In genomic region chr14:23364604-23365352, GRCh38 we compare ENCODE assay signal across 10 cellular contexts. TPM values are rescaled to one million over a fixed set of nuclear protein-coding genes. Genes with fewer than 3 reads are reported as not detected.
A peak's percentile ranks its signal among the peaks of the same experiment; 100 is the strongest.
DNase-seq lines count a peak whose midpoint lies in the region; ATAC-seq and TF ChIP-seq lines count a peak whose summit lies in the region.
"Had no signal": no experiment of that assay in that cellular context is flagged by ENCODE, and none has a peak within 500 bp of the region (broad histone marks: within the 10 kb centered on the region; RNA-seq: fewer than 3 reads in every experiment).

EFS (minus strand) TSS chr14:23365172; CDS start chr14:23365025, 147 bp downstream.

- H3K4me3 ChIP-seq in adipocyte (ENCODE audit: low read length) (peak within 1 kb of the TSS; percentile 56), heart left ventricle (peak within 1 kb of the TSS; percentile 33 to 69 (median 56))
- no peak within 1 kb of the TSS for H3K4me3 ChIP-seq in CD8-positive, alpha-beta T cell (ENCODE audit: low read depth, low read length)

- peaks cover 32% of the 10 kb centered on the region in 2 donors for H3K27me3 Mint-ChIP-seq in natural killer cell (ENCODE audit: low read depth in 2 of 2)
- H3K27me3 Mint-ChIP-seq in CD8-positive, alpha-beta T cell (ENCODE audit: low read depth) = peaks cover 25% of the 10 kb centered on the region

- TF ChIP-seq POLR2A in heart left ventricle (IDR thresholded peaks at IDR 0.05) = no peak

- H3K4me1 Mint-ChIP-seq in natural killer cell = no peaks in the 10 kb centered on the region
- peaks cover 3% of the 10 kb centered on the region for H3K4me1 Mint-ChIP-seq in CD8-positive, alpha-beta T cell (ENCODE audit: low read depth)

- H3K4me3 Mint-ChIP-seq in natural killer cell = no peak within 1 kb of the TSS
- H3K4me3 Mint-ChIP-seq in CD8-positive, alpha-beta T cell = no peak within 1 kb of the TSS

- H3K4me1 ChIP-seq in adipocyte (ENCODE audit: control insufficient read depth, insufficient read depth, low read length) (no peaks in the 10 kb centered on the region), heart left ventricle (peaks cover 0 to 32% (median 6%) of the 10 kb centered on the region in 12 donors)
- H3K4me1 ChIP-seq in CD8-positive, alpha-beta T cell (ENCODE audit: insufficient read depth, low read length) = no peaks in the 10 kb centered on the region

- H3K9me3 Mint-ChIP-seq in natural killer cell = no peaks in the 10 kb centered on the region
- no peaks in the 10 kb centered on the region for H3K9me3 Mint-ChIP-seq in CD8-positive, alpha-beta T cell

- H3K9ac ChIP-seq in adipocyte (ENCODE audit: low read length) = peak within 1 kb of the TSS; percentile 75

- no peak for TF ChIP-seq CTCF in heart left ventricle (IDR thresholded peaks at IDR 0.05)
- no peak for TF ChIP-seq CTCF in natural killer cell (IDR thresholded peaks at IDR 0.05)
- TF ChIP-seq CTCF in CD8-positive, alpha-beta T cell (IDR thresholded peaks at IDR 0.05) = no peak

- peak; percentile 35 for DNase-seq in AG08396 (ENCODE audit: low spot score)
- peak; percentile 71 for DNase-seq in adipocyte (ENCODE audit: low read depth)
- DNase-seq in heart left ventricle = peak in 4 of 5 donors; percentile 49 to 68 (median 61)
- DNase-seq in nucleus accumbens (lab: John Stamatoyannopoulos, UW) = peak in 38 of 56 donors; percentile 12 to 75 (median 44)
- no peak for DNase-seq in natural killer cell
- DNase-seq in DMS114 treated with DMSO at 0.1 percent for 48 hours (lab: John Stamatoyannopoulos, UW; ENCODE audit: unreplicated experiment) = no peak
- DNase-seq in CD8-positive, alpha-beta T cell = no peak

- H3K27ac Mint-ChIP-seq in natural killer cell = no peak within 1 kb of the TSS
- no peak within 1 kb of the TSS for H3K27ac Mint-ChIP-seq in CD8-positive, alpha-beta T cell

- ATAC-seq in heart left ventricle = peak in 3 of 4 donors; percentile 43 to 57 (median 48)
- ATAC-seq in natural killer cell = no peak
- no peak for ATAC-seq in HG02623 (IDR thresholded peaks at IDR 0.05; ENCODE audit: unreplicated experiment)
- ATAC-seq in CD8-positive, alpha-beta T cell = no peak

- H3K27me3 ChIP-seq in adipocyte (replicated peaks; ENCODE audit: control insufficient read depth, insufficient read depth, low read length) (peaks cover 24% of the 10 kb centered on the region), heart left ventricle (peaks cover 0 to 41% (median 0%) of the 10 kb centered on the region in 9 donors)
- peaks cover 14% of the 10 kb centered on the region for H3K27me3 ChIP-seq in CD8-positive, alpha-beta T cell (ENCODE audit: insufficient read depth, low read length)

- WGBS in heart left ventricle, 4 donors = 25 to 43% (median 30%) methylated on average over 23 to 44 of the region's 44 CpGs

- intact Hi-C loops in heart left ventricle (cut with DNase I) (loop anchor here in 1 of 10 donors (5.0 kb wide), 1 partner anchor 37 kb away; no protein-coding TSS in a partner anchor), natural killer cell (cut with micrococcal nuclease) (no loop called here)
- intact Hi-C loops in CD8-positive, alpha-beta T cell (cut with DNase I, micrococcal nuclease) = no loop called here

- no peaks in the 10 kb centered on the region for H3K9me3 ChIP-seq in adipocyte (ENCODE audit: control insufficient read depth, low read length)
- no peaks in the 10 kb centered on the region for H3K9me3 ChIP-seq in heart left ventricle
- no peaks in the 10 kb centered on the region for H3K9me3 ChIP-seq in CD8-positive, alpha-beta T cell (ENCODE audit: low read length)

- H3K36me3 ChIP-seq in adipocyte (ENCODE audit: control insufficient read depth, insufficient read depth, low read length, severe bottlenecking) (no peaks in the 10 kb centered on the region), heart left ventricle (peaks cover 0 to 5% (median 0%) of the 10 kb centered on the region in 9 donors)
- no peaks in the 10 kb centered on the region for H3K36me3 ChIP-seq in CD8-positive, alpha-beta T cell (ENCODE audit: insufficient read depth, low read length)

- CTCF ChIA-PET in CD8-positive, alpha-beta T cell (lab: Charles Lee) = interaction anchor here (3.3 kb wide), 1 partner anchor 15 kb away, joined by 15 read pairs; no protein-coding TSS in a partner anchor

- H3K27ac ChIP-seq in heart left ventricle = peak within 1 kb of the TSS; percentile 62 to 96 (median 84)
- H3K27ac ChIP-seq in CD8-positive, alpha-beta T cell (ENCODE audit: low read depth, low read length) = no peak within 1 kb of the TSS

- POLR2A ChIA-PET in CD8-positive, alpha-beta T cell (lab: Charles Lee) = no interaction called here

- H3K36me3 Mint-ChIP-seq in natural killer cell = no peaks in the 10 kb centered on the region
- no peaks in the 10 kb centered on the region for H3K36me3 Mint-ChIP-seq in CD8-positive, alpha-beta T cell

RNA-seq across cellular contexts. Expression of gene EFS, which starts in this region (rescaled TPM):
- total RNA-seq in heart left ventricle = 1 to 10 TPM; 1.4 to 5.0 (median 2.3) TPM
- 1 to 10 TPM; 2.2 to 2.4 TPM for polyA plus RNA-seq in heart left ventricle
- total RNA-seq in natural killer cell = not detected
- not detected for total RNA-seq in CD8-positive, alpha-beta T cell
- total RNA-seq: lung microvascular endothelial cell; T-helper 1 cell treated with Interleukin-12 subunit alpha and Interleukin-12 subunit beta and Interleukin-4 antibody, amounts not matched to agents 30 ng/mL and 1 ng/mL, for 36 hours had no signal

Comparison
In these comparisons a context has a peak if more than half of its experiments do, and no peak if none do; other contexts are left out.
1. DNase-seq: peak in AG08396 (single experiment), adipocyte (single experiment), heart left ventricle (4 of 5) and nucleus accumbens (38 of 56); none in natural killer cell (single experiment), DMS114 treated with DMSO at 0.1 percent for 48 hours (single experiment) and CD8-positive, alpha-beta T cell (0 of 7).
2. ATAC-seq: peak in heart left ventricle (3 of 4); none in natural killer cell (0 of 3), HG02623 (single experiment) and CD8-positive, alpha-beta T cell (single experiment).